17 cellular contexts compared by ENCODE assay signal in the genomic region with DNA sequence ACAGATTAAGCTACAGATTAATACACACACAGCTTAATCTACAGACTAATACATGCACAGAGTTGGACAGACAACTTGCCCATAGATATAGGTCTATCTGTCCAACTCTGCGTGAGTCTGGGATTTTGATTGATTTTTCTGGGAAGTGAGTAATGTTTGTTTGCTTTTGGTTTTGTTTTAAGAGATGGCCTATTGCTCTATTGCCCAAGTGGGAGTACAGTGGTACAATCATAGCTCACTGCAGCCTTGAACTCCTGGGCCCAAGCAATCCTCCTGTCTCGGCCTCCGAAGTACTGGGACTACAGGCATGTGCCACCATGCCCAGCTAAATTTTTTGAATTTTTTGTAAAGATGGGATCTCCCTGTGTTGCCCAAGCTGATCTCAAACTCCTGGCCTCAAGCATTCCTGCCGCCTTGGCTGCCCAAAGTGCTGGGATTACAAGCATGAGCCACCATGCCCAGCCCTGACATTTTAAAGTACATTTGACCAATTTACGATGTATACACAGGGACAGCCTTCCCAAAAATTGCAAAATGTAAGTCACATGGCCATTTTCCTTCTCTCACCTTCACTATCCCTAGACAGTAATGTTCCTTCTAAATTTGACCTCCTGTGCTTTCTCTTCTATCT. TPM values are rescaled to one million over a fixed set of nuclear protein-coding genes. Genes with fewer than 3 reads are reported as not detected.
A peak's percentile ranks its signal among the peaks of the same experiment; 100 is the strongest.
DNase-seq lines count a peak whose midpoint lies in the region; ATAC-seq and TF ChIP-seq lines count a peak whose summit lies in the region.
"Had no signal": no experiment of that assay in that cellular context is flagged by ENCODE, and none has a peak within 500 bp of the region (broad histone marks: within the 10 kb centered on the region; RNA-seq: fewer than 3 reads in every experiment).

No MANE protein-coding gene starts in this region.

- peaks cover 20% of the 10 kb centered on the region for H3K4me1 Mint-ChIP-seq in MCF 10A (ENCODE audit: insufficient read depth, unreplicated experiment)
- H3K4me1 Mint-ChIP-seq: CD8-positive, alpha-beta memory T cell had no signal

- no peak overlapping the region for H3K9ac ChIP-seq in trophoblast cell (ENCODE audit: low read length)
- H3K9ac ChIP-seq: BLaER1 had no signal

- POLR2A ChIA-PET in MCF 10A (lab: Yijun Ruan, JAX), result no interaction called here

- H3K14ac ChIP-seq in trophoblast cell (ENCODE audit: low read length), result no peak overlapping the region

- no peak overlapping the region for H3K18ac ChIP-seq in trophoblast cell (ENCODE audit: low read length)

- H3K4me3 Mint-ChIP-seq in MCF 10A (ENCODE audit: unreplicated experiment), result no peak overlapping the region
- H3K4me3 Mint-ChIP-seq: CD8-positive, alpha-beta memory T cell; HFFc6 had no signal

- H3K9me3 ChIP-seq in breast epithelium (no peaks in the 10 kb centered on the region), right lobe of liver (no peaks in the 10 kb centered on the region), trophoblast cell (ENCODE audit: insufficient read depth, low read depth, low read length) (no peaks in the 10 kb centered on the region)
- H3K9me3 ChIP-seq: BLaER1, Caco-2 had no signal

- H3K79me1 ChIP-seq in trophoblast cell (ENCODE audit: low read length), result no peaks in the 10 kb centered on the region

- no peak overlapping the region for H2BK120ac ChIP-seq in trophoblast cell (ENCODE audit: insufficient read depth, low read length, poor library complexity)

- H2AK5ac ChIP-seq in trophoblast cell (ENCODE audit: low read length), result no peak overlapping the region

- H4K91ac ChIP-seq in trophoblast cell (ENCODE audit: low read depth, low read length), result no peak overlapping the region

- ATAC-seq in right lobe of liver, result peak; percentile 76 to 92 (median 86)
- ATAC-seq in GM18502 (IDR thresholded peaks at IDR 0.05; ENCODE audit: poor library complexity, unreplicated experiment), result no peak
- ATAC-seq in HG02981 (IDR thresholded peaks at IDR 0.05; ENCODE audit: unreplicated experiment), result no peak

- H3K27me3 Mint-ChIP-seq in MCF 10A (ENCODE audit: insufficient read depth, unreplicated experiment), result no peaks in the 10 kb centered on the region

- BruUV-seq in MCF 10A (replicated peaks; lab: Mats Ljungman, UMichigan), result no TSS peak

- H3K27me3 ChIP-seq in breast epithelium (no peaks in the 10 kb centered on the region), right lobe of liver (no peaks in the 10 kb centered on the region), trophoblast cell (ENCODE audit: insufficient read depth, low read length) (no peaks in the 10 kb centered on the region)
- H3K27me3 ChIP-seq: BLaER1 had no signal

- H3K79me2 ChIP-seq in trophoblast cell (ENCODE audit: control insufficient read depth, insufficient read depth, low read length, poor library complexity), result no peaks in the 10 kb centered on the region

- intact Hi-C loops in MCF 10A (cut with micrococcal nuclease), result no loop called here
- intact Hi-C loops in breast epithelium (cut with DNase I; ENCODE audit: low total_unique reads), result no loop called here
- intact Hi-C loops in right lobe of liver (cut with DNase I), result no loop called here

- TF ChIP-seq POLR2A in breast epithelium (IDR thresholded peaks at IDR 0.05) (no peak), right lobe of liver (IDR thresholded peaks at IDR 0.05) (no peak)

- no peak overlapping the region for H2BK12ac ChIP-seq in trophoblast cell (ENCODE audit: low read length)

- no peaks in the 10 kb centered on the region for H3K9me3 Mint-ChIP-seq in MCF 10A (ENCODE audit: unreplicated experiment)
- H3K9me3 Mint-ChIP-seq: HFFc6 had no signal

- no peak overlapping the region for H3K4ac ChIP-seq in trophoblast cell (ENCODE audit: low read depth, low read length)

- H3K23ac ChIP-seq in trophoblast cell (ENCODE audit: low read length), result no peak overlapping the region

- H2BK5ac ChIP-seq in trophoblast cell (ENCODE audit: low read depth, low read length, poor library complexity), result no peak overlapping the region

- H2AFZ ChIP-seq in trophoblast cell (ENCODE audit: insufficient read depth, low read length, poor library complexity), result no peak overlapping the region

- no peak overlapping the region for H4K8ac ChIP-seq in trophoblast cell (ENCODE audit: low read depth, low read length)

- H3K27ac ChIP-seq in breast epithelium (no peak overlapping the region), right lobe of liver (no peak overlapping the region), trophoblast cell (ENCODE audit: low read depth, low read length) (no peak overlapping the region)
- H3K27ac ChIP-seq: 22Rv1, BLaER1, HL-60 had no signal

- DNase-seq in MCF 10A (ENCODE audit: unreplicated experiment) (no peak), breast epithelium (ENCODE audit: low spot score in 2 of 2) (no peak), fibroblast of villous mesenchyme (ENCODE audit: low read depth) (peak; percentile 38), right lobe of liver (peak in 1 of 3 donors; percentile 46), trophoblast cell (peak; percentile 67 to 79), DMS79 (lab: John Stamatoyannopoulos, UW) (no peak)
- DNase-seq: AML-193; Caco-2; CD8-positive, alpha-beta memory T cell; GF-D8; HCEC 1CT; HFFc6 had no signal

- H3K4me1 ChIP-seq in breast epithelium (no peaks in the 10 kb centered on the region), right lobe of liver (peaks cover 0 to 29% (median 12%) of the 10 kb centered on the region in 4 donors), trophoblast cell (ENCODE audit: control insufficient read depth in 1 of 2, insufficient read depth in 2 of 2, low read length in 2 of 2) (no peaks in the 10 kb centered on the region)
- H3K4me1 ChIP-seq: BLaER1, Caco-2 had no signal

- WGBS in right lobe of liver (ENCODE audit: insufficient coverage, low coverage, low lambda C conversion rate, missing lambda C conversion rate), result 47% methylated on average over 4 of the region's 5 CpGs
- no CpG with 5 or more reads among the region's 5 CpGs for WGBS in trophoblast cell (ENCODE audit: extremely low coverage, insufficient coverage, insufficient read length)

- H3K27ac Mint-ChIP-seq in MCF 10A (ENCODE audit: low read depth, unreplicated experiment), result peak overlapping the region; percentile 0
- H3K27ac Mint-ChIP-seq: CD8-positive, alpha-beta memory T cell; HFFc6 had no signal

- H3K36me3 ChIP-seq in breast epithelium (no peaks in the 10 kb centered on the region), right lobe of liver (no peaks in the 10 kb centered on the region), trophoblast cell (ENCODE audit: control insufficient read depth in 1 of 2, insufficient read depth in 2 of 2, low read length in 2 of 2) (no peaks in the 10 kb centered on the region)
- H3K36me3 ChIP-seq: BLaER1 had no signal

- H3K4me3 ChIP-seq in breast epithelium, result no peak overlapping the region
- H3K4me3 ChIP-seq in fibroblast of villous mesenchyme (ENCODE audit: low read depth, low read length), result no peak overlapping the region
- no peak overlapping the region for H3K4me3 ChIP-seq in right lobe of liver
- H3K4me3 ChIP-seq in trophoblast cell (ENCODE audit: low read depth, low read length), result no peak overlapping the region
- H3K4me3 ChIP-seq: BLaER1 had no signal

- CTCF ChIA-PET in MCF 10A (lab: Yijun Ruan, JAX), result interaction anchor here (1.1 to 1.3 kb wide), 2 partner anchors 43 to 53 kb away, joined by 3 read pairs; no protein-coding TSS in a partner anchor

- H4K12ac ChIP-seq in trophoblast cell (ENCODE audit: low read depth, low read length), result no peak overlapping the region

- H3K4me2 ChIP-seq in trophoblast cell (ENCODE audit: low read length), result no peak overlapping the region
- H3K4me2 ChIP-seq: BLaER1 had no signal

- H3K36me3 Mint-ChIP-seq in MCF 10A (ENCODE audit: insufficient read depth, unreplicated experiment), result no peaks in the 10 kb centered on the region

- no peak for TF ChIP-seq CTCF in MCF 10A (IDR thresholded peaks at IDR 0.05; ENCODE audit: unreplicated experiment)
- no peak for TF ChIP-seq CTCF in breast epithelium (IDR thresholded peaks at IDR 0.05)
- TF ChIP-seq CTCF in fibroblast of villous mesenchyme (IDR thresholded peaks at IDR 0.05; ENCODE audit: insufficient read depth, low read depth, low read length), result no peak
- no peak for TF ChIP-seq CTCF in right lobe of liver (IDR thresholded peaks at IDR 0.05)

RNA-seq across cellular contexts. Expression of a gene that starts 50.8 kb away (rescaled TPM):
- total RNA-seq in MCF 10A (2022) (6.1 and 7.0 TPM in 2 replicates), breast epithelium (1 to 10 TPM; 2.6 to 3.4 (median 3.4) TPM), fibroblast of villous mesenchyme (42.5 and 104 TPM in 2 replicates), right lobe of liver (under 1 TPM; 0.07 to 0.50 (median 0.32) TPM)
- polyA plus RNA-seq in trophoblast cell (2013), result 6.3 and 8.5 TPM in 2 replicates
- total RNA-seq: Caco-2; CD8-positive, alpha-beta memory T cell had no signal
- polyA plus RNA-seq: CD8-positive, alpha-beta memory T cell had no signal

Comparison
In these comparisons a context has a peak if more than half of its experiments do, and no peak if none do; other contexts are left out.
1. DNase-seq: peak in fibroblast of villous mesenchyme (single experiment) and trophoblast cell (2 of 2); none in MCF 10A (single experiment), breast epithelium (0 of 2) and DMS79 (single experiment).
2. ATAC-seq: peak in right lobe of liver (4 of 4); none in GM18502 (single experiment) and HG02981 (single experiment).